Comparison of ENCODE assay signal across 17 cellular contexts in the genomic region with DNA sequence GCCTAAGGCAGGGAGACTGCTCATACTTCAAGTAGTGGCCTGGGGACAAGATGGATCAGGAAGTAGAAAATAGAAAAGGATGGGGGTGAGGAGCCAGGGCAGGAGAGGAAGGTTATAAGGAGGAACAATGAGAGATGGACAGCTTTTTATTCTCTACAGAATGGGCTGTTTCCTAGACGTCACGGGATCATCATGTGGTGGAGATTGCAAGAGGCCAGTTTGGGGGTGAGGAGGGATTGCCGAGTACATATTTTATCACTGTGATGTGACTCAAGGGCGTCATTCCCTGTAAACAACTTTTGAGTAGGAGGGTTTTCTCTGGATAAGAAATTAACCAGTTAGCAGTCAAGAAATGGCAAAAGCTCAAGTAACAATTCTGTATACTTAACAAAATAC.
DNase-seq lines count a peak whose midpoint lies in the region; ATAC-seq and TF ChIP-seq lines count a peak whose summit lies in the region.
"Had no signal": no experiment of that assay in that cellular context is flagged by ENCODE, and none has a peak within 500 bp of the region (broad histone marks: within the 10 kb centered on the region; RNA-seq: fewer than 3 reads in every experiment).

No MANE protein-coding gene starts in this region.

- H2AFZ ChIP-seq in SK-N-SH (ENCODE audit: low read depth) = peak overlapping the region; percentile 68; the same call in 1 of the 2 replicates
- H2AFZ ChIP-seq in smooth muscle cell (ENCODE audit: low read depth) = no peak overlapping the region

- intact Hi-C loops in heart right ventricle (cut with DNase I) = loop anchor here in 1 of 10 donors (10.0 kb wide), 1 partner anchor 664 kb away; no protein-coding TSS in a partner anchor

- WGBS in SK-N-SH (ENCODE audit: low lambda C conversion rate) = 99% methylated on average over 4 of the region's 4 CpGs
- WGBS in smooth muscle cell (ENCODE audit: low lambda C conversion rate) = 27% methylated on average over 4 of the region's 4 CpGs
- WGBS in heart right ventricle, 2 donors = 71 to 72% methylated on average over 4 of the region's 4 CpGs

- TF ChIP-seq CTCF in SK-N-SH (IDR thresholded peaks at IDR 0.05) (no peak), smooth muscle cell (IDR thresholded peaks at IDR 0.05; ENCODE audit: borderline replicate concordance, insufficient read depth, poor library complexity, severe bottlenecking) (no peak), heart right ventricle (IDR thresholded peaks at IDR 0.05) (no peak)

- H3K4me1 ChIP-seq in SK-N-SH (ENCODE audit: control insufficient read depth in 1 of 2, insufficient read depth in 2 of 2, low read depth in 1 of 2, low read length in 1 of 2) = peaks cover 24 to 29% of the 10 kb centered on the region in 2 experiments
- no peaks in the 10 kb centered on the region for H3K4me1 ChIP-seq in smooth muscle cell (ENCODE audit: low read depth)
- peaks cover 0 to 12% (median 3%) of the 10 kb centered on the region in 9 donors for H3K4me1 ChIP-seq in heart right ventricle
- H3K4me1 ChIP-seq: adrenal gland, HAP-1 had no signal

- no peak for TF ChIP-seq RAD21 in SK-N-SH (IDR thresholded peaks at IDR 0.05; ENCODE audit: low read length)

- no peak for TF ChIP-seq EP300 in SK-N-SH (IDR thresholded peaks at IDR 0.05; ENCODE audit: borderline replicate concordance in 1 of 2, low read depth in 1 of 2, low read length in 1 of 2)

- ATAC-seq in SK-N-SH treated with all-trans-retinoic acid at 6 μM for 48 hours (no peak), heart right ventricle (no peak)
- ATAC-seq: sciatic nerve had no signal

- no peaks in the 10 kb centered on the region for H3F3A ChIP-seq in SK-N-SH (replicated peaks; ENCODE audit: insufficient read depth)
- H3F3A ChIP-seq in smooth muscle cell (ENCODE audit: low read depth) = no peaks in the 10 kb centered on the region

- H3K9me2 ChIP-seq in SK-N-SH = no peaks in the 10 kb centered on the region

- H3K4me2 ChIP-seq in SK-N-SH (peak overlapping the region; percentile 28; the same call in 1 of the 2 replicates), smooth muscle cell (peak overlapping the region; percentile 25)

- peaks cover 2 to 4% (median 3%) of the 10 kb centered on the region in 3 donors for H3K27me3 Mint-ChIP-seq in immature natural killer cell (ENCODE audit: low read depth in 3 of 3)

- peaks cover 5 to 14% (median 7%) of the 10 kb centered on the region in 3 donors for H3K36me3 Mint-ChIP-seq in immature natural killer cell

- H3K4me3 Mint-ChIP-seq in immature natural killer cell = no peak overlapping the region

- H3K36me3 ChIP-seq in SK-N-SH (replicated peaks in 1 of 2; ENCODE audit: control insufficient read depth in 1 of 2, insufficient read depth in 2 of 2, low read length in 1 of 2) = no peaks in the 10 kb centered on the region
- no peaks in the 10 kb centered on the region for H3K36me3 ChIP-seq in smooth muscle cell (ENCODE audit: low read depth)
- H3K36me3 ChIP-seq in heart right ventricle = no peaks in the 10 kb centered on the region
- H3K36me3 ChIP-seq: adrenal gland, HAP-1 had no signal

- POLR2A ChIA-PET in SK-N-SH (lab: Yijun Ruan, JAX) = no interaction called here

- H3K27me3 ChIP-seq in SK-N-SH (ENCODE audit: insufficient read depth) (no peaks in the 10 kb centered on the region), smooth muscle cell (ENCODE audit: low read depth) (no peaks in the 10 kb centered on the region), heart right ventricle (no peaks in the 10 kb centered on the region)
- H3K27me3 ChIP-seq: adrenal gland had no signal

- DNase-seq in SK-N-SH (no peak), amniotic epithelial cell (ENCODE audit: low read depth) (peak; percentile 89), immature natural killer cell (no peak), smooth muscle cell (lab: John Stamatoyannopoulos, UW; ENCODE audit: unreplicated experiment) (no peak), heart right ventricle (no peak), nucleus accumbens (lab: John Stamatoyannopoulos, UW) (no peak)
- no peak for DNase-seq in stimulated activated naive CD4-positive, alpha-beta T cell (lab: John Stamatoyannopoulos, UW)
- DNase-seq: activated CD4-positive, CD25-positive, alpha-beta regulatory T cell; adrenal gland; KBM-7; NCI-H524; occipital lobe; SIG-M5 had no signal

- peaks cover 23 to 47% of the 10 kb centered on the region in 2 donors for H3K4me1 Mint-ChIP-seq in immature natural killer cell

- H3K4me3 ChIP-seq in SK-N-SH (ENCODE audit: low read depth in 2 of 2, low read length in 1 of 2) (no peak overlapping the region), smooth muscle cell (no peak overlapping the region), heart right ventricle (no peak overlapping the region)
- H3K4me3 ChIP-seq: adrenal gland, HAP-1 had no signal

- H3K9me3 Mint-ChIP-seq in immature natural killer cell = peaks cover 0 to 6% (median 5%) of the 10 kb centered on the region in 6 donors

- H3K27ac ChIP-seq in SK-N-SH (ENCODE audit: low read depth in 2 of 2, low read length in 1 of 2) (peak overlapping the region; percentile 19 to 64), smooth muscle cell (ENCODE audit: low read depth) (peak overlapping the region; percentile 64), heart right ventricle (no peak overlapping the region)
- H3K27ac ChIP-seq: 22Rv1, adrenal gland had no signal

- H4K20me1 ChIP-seq in SK-N-SH (ENCODE audit: insufficient read depth) (no peaks in the 10 kb centered on the region), smooth muscle cell (ENCODE audit: low read depth) (no peaks in the 10 kb centered on the region)

- peak overlapping the region; percentile 22; the same call in 1 of the 2 replicates for H3K9ac ChIP-seq in SK-N-SH
- no peak overlapping the region for H3K9ac ChIP-seq in smooth muscle cell (ENCODE audit: low read depth)

- CTCF ChIA-PET in SK-N-SH (lab: Yijun Ruan, JAX) = interaction anchor here (0.9 to 3.4 kb wide), 7 partner anchors 9 to 650 kb away, joined by 3 to 16 read pairs (median 4); no protein-coding TSS in a partner anchor

- peak overlapping the region in 4 of 6 donors; percentile 0 to 58 (median 18) for H3K27ac Mint-ChIP-seq in immature natural killer cell

- H3K79me2 ChIP-seq in SK-N-SH (ENCODE audit: insufficient read depth) = no peaks in the 10 kb centered on the region
- no peaks in the 10 kb centered on the region for H3K79me2 ChIP-seq in smooth muscle cell (ENCODE audit: low read depth)

- H3K9me3 ChIP-seq in SK-N-SH (no peaks in the 10 kb centered on the region), smooth muscle cell (replicated peaks; ENCODE audit: low read depth) (no peaks in the 10 kb centered on the region), heart right ventricle (no peaks in the 10 kb centered on the region)
- H3K9me3 ChIP-seq: adrenal gland, HAP-1 had no signal

TF ChIP-seq in SK-N-SH, 30 proteins besides CTCF, POLR2A, EP300 and RAD21:
- TF ChIP-seq FOXM1 (IDR thresholded peaks at IDR 0.05; ENCODE audit: low read depth) = no peak
- no peak for TF ChIP-seq YY1 (IDR thresholded peaks at IDR 0.05; ENCODE audit: low read depth)

TF ChIP-seq in SK-N-SH treated with all-trans-retinoic acid at 6 μM for 48 hours, 23 proteins besides CTCF, POLR2A, EP300 and RAD21:
- TF ChIP-seq, protein P1, sequence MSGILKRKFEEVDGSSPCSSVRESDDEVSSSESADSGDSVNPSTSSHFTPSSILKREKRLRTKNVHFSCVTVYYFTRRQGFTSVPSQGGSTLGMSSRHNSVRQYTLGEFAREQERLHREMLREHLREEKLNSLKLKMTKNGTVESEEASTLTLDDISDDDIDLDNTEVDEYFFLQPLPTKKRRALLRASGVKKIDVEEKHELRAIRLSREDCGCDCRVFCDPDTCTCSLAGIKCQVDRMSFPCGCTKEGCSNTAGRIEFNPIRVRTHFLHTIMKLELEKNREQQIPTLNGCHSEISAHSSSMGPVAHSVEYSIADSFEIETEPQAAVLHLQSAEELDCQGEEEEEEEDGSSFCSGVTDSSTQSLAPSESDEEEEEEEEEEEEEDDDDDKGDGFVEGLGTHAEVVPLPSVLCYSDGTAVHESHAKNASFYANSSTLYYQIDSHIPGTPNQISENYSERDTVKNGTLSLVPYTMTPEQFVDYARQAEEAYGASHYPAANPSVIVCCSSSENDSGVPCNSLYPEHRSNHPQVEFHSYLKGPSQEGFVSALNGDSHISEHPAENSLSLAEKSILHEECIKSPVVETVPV (CRISPR knock-in tag; IDR thresholded peaks at IDR 0.05) = no peak
- TF ChIP-seq ZNF565 (CRISPR knock-in tag; conservative IDR thresholded peaks at IDR 0.05; ENCODE audit: low read depth) = no peak
- TF ChIP-seq ESRRG (CRISPR knock-in tag; IDR thresholded peaks at IDR 0.05) = no peak
- no peak for TF ChIP-seq ZC3H10 (CRISPR knock-in tag; IDR thresholded peaks at IDR 0.05)
- no peak for TF ChIP-seq ZFP30 (CRISPR knock-in tag; IDR thresholded peaks at IDR 0.05)
- no peak for TF ChIP-seq ISL1 (CRISPR knock-in tag; IDR thresholded peaks at IDR 0.05)
- TF ChIP-seq ARNTL (CRISPR knock-in tag; IDR thresholded peaks at IDR 0.05; ENCODE audit: borderline replicate concordance, low read depth) = no peak
- TF ChIP-seq TOX (CRISPR knock-in tag; IDR thresholded peaks at IDR 0.05; ENCODE audit: borderline replicate concordance) = no peak
- no peak for TF ChIP-seq GLIS3 (CRISPR knock-in tag; IDR thresholded peaks at IDR 0.05)
- TF ChIP-seq PATZ1 (CRISPR knock-in tag; IDR thresholded peaks at IDR 0.05; ENCODE audit: borderline replicate concordance) = no peak
- TF ChIP-seq ZNF8 (CRISPR knock-in tag; IDR thresholded peaks at IDR 0.05) = no peak
- no peak for TF ChIP-seq ZNF70 (CRISPR knock-in tag; IDR thresholded peaks at IDR 0.05)

Comparison
In these comparisons a context has a peak if more than half of its experiments do, and no peak if none do; other contexts are left out.
1. H3K27ac ChIP-seq: peak in SK-N-SH (2 of 2) and smooth muscle cell (single experiment); none in heart right ventricle (0 of 10).